2 cellular contexts compared by ENCODE assay signal in the genomic region with DNA sequence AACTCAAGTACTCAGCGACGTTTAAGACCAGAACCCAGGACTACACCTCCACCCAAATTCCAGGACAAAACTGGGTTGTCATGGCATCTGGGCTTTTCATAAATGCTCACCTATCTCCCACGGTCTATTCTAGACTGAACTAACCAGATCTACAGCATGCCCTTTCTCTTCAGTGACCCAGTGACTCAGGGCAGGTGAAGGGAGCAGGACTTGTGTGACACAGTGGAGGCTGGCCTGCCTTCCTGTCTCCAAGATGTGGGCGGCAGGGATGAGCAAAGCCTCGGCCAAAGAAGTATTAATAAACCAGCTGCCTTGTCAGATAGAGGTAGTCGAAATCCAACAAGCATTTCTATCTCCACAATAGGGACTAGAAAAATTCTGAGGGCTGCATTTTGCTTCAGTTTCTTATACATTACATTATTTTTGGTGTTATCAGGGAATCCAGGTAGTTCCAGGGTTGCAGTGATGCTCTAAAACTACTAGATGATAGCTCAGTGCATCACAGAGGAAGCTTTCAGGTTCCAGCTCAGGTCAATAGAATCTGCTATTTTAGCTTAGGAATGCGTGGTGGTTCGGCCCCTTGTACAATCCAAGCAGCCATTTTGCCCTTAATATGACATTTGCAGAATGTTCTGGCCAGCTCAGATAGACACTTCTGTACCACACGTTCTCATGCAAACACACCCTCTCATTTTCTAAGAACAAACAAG.
TF ChIP-seq lines count a peak whose summit lies in the region.

No MANE protein-coding gene starts in this region.

TF ChIP-seq in IMR-90, 13 proteins besides CTCF, POLR2A, EP300 and RAD21:
- TF ChIP-seq RCOR1 (IDR thresholded peaks at IDR 0.05; ENCODE audit: insufficient replicate concordance, low read length) (no peak), RFX5 (IDR thresholded peaks at IDR 0.05; ENCODE audit: low read depth, low read length) (no peak), SMC3 (IDR thresholded peaks at IDR 0.05; ENCODE audit: low read depth, low read length) (no peak), MXI1 (IDR thresholded peaks at IDR 0.05; ENCODE audit: borderline replicate concordance, low read depth, low read length) (no peak), CHD1 (IDR thresholded peaks at IDR 0.05; ENCODE audit: low read depth, low read length) (no peak), MAZ (IDR thresholded peaks at IDR 0.05; ENCODE audit: borderline replicate concordance, low read depth, low read length) (no peak)
- TF ChIP-seq, protein P1, sequence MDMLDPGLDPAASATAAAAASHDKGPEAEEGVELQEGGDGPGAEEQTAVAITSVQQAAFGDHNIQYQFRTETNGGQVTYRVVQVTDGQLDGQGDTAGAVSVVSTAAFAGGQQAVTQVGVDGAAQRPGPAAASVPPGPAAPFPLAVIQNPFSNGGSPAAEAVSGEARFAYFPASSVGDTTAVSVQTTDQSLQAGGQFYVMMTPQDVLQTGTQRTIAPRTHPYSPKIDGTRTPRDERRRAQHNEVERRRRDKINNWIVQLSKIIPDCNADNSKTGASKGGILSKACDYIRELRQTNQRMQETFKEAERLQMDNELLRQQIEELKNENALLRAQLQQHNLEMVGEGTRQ (IDR thresholded peaks at IDR 0.05; ENCODE audit: low read depth, low read length): no peak

TF ChIP-seq in GM12878, 131 proteins besides CTCF, POLR2A, EP300 and RAD21:
- no peak for TF ChIP-seq ZNF384 (IDR thresholded peaks at IDR 0.05; ENCODE audit: borderline replicate concordance, low read depth, low read length)
- TF ChIP-seq TCF12 (IDR thresholded peaks at IDR 0.05; ENCODE audit: low read depth, low read length): no peak
- TF ChIP-seq, protein P2, sequence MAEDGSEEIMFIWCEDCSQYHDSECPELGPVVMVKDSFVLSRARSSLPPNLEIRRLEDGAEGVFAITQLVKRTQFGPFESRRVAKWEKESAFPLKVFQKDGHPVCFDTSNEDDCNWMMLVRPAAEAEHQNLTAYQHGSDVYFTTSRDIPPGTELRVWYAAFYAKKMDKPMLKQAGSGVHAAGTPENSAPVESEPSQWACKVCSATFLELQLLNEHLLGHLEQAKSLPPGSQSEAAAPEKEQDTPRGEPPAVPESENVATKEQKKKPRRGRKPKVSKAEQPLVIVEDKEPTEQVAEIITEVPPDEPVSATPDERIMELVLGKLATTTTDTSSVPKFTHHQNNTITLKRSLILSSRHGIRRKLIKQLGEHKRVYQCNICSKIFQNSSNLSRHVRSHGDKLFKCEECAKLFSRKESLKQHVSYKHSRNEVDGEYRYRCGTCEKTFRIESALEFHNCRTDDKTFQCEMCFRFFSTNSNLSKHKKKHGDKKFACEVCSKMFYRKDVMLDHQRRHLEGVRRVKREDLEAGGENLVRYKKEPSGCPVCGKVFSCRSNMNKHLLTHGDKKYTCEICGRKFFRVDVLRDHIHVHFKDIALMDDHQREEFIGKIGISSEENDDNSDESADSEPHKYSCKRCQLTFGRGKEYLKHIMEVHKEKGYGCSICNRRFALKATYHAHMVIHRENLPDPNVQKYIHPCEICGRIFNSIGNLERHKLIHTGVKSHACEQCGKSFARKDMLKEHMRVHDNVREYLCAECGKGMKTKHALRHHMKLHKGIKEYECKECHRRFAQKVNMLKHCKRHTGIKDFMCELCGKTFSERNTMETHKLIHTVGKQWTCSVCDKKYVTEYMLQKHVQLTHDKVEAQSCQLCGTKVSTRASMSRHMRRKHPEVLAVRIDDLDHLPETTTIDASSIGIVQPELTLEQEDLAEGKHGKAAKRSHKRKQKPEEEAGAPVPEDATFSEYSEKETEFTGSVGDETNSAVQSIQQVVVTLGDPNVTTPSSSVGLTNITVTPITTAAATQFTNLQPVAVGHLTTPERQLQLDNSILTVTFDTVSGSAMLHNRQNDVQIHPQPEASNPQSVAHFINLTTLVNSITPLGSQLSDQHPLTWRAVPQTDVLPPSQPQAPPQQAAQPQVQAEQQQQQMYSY (CRISPR knock-in tag; IDR thresholded peaks at IDR 0.05): no peak
- no peak for TF ChIP-seq BACH1 (IDR thresholded peaks at IDR 0.05; ENCODE audit: borderline replicate concordance)
- TF ChIP-seq, protein P3, sequence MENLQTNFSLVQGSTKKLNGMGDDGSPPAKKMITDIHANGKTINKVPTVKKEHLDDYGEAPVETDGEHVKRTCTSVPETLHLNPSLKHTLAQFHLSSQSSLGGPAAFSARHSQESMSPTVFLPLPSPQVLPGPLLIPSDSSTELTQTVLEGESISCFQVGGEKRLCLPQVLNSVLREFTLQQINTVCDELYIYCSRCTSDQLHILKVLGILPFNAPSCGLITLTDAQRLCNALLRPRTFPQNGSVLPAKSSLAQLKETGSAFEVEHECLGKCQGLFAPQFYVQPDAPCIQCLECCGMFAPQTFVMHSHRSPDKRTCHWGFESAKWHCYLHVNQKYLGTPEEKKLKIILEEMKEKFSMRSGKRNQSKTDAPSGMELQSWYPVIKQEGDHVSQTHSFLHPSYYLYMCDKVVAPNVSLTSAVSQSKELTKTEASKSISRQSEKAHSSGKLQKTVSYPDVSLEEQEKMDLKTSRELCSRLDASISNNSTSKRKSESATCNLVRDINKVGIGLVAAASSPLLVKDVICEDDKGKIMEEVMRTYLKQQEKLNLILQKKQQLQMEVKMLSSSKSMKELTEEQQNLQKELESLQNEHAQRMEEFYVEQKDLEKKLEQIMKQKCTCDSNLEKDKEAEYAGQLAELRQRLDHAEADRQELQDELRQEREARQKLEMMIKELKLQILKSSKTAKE (IDR thresholded peaks at IDR 0.05; ENCODE audit: low read depth, poor library complexity, severe bottlenecking): no peak
- TF ChIP-seq, protein P4, sequence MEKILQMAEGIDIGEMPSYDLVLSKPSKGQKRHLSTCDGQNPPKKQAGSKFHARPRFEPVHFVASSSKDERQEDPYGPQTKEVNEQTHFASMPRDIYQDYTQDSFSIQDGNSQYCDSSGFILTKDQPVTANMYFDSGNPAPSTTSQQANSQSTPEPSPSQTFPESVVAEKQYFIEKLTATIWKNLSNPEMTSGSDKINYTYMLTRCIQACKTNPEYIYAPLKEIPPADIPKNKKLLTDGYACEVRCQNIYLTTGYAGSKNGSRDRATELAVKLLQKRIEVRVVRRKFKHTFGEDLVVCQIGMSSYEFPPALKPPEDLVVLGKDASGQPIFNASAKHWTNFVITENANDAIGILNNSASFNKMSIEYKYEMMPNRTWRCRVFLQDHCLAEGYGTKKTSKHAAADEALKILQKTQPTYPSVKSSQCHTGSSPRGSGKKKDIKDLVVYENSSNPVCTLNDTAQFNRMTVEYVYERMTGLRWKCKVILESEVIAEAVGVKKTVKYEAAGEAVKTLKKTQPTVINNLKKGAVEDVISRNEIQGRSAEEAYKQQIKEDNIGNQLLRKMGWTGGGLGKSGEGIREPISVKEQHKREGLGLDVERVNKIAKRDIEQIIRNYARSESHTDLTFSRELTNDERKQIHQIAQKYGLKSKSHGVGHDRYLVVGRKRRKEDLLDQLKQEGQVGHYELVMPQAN (conservative IDR thresholded peaks at IDR 0.05): no peak
- no peak for TF ChIP-seq CREB1 (IDR thresholded peaks at IDR 0.05; ENCODE audit: low read depth)
- no peak for TF ChIP-seq JUNB (IDR thresholded peaks at IDR 0.05)
- TF ChIP-seq BMI1 (IDR thresholded peaks at IDR 0.05; ENCODE audit: borderline replicate concordance): no peak
- no peak for TF ChIP-seq MXI1 (IDR thresholded peaks at IDR 0.05; ENCODE audit: low read depth, low read length)
